1 cellular context compared by ENCODE assay signal in the genomic region with DNA sequence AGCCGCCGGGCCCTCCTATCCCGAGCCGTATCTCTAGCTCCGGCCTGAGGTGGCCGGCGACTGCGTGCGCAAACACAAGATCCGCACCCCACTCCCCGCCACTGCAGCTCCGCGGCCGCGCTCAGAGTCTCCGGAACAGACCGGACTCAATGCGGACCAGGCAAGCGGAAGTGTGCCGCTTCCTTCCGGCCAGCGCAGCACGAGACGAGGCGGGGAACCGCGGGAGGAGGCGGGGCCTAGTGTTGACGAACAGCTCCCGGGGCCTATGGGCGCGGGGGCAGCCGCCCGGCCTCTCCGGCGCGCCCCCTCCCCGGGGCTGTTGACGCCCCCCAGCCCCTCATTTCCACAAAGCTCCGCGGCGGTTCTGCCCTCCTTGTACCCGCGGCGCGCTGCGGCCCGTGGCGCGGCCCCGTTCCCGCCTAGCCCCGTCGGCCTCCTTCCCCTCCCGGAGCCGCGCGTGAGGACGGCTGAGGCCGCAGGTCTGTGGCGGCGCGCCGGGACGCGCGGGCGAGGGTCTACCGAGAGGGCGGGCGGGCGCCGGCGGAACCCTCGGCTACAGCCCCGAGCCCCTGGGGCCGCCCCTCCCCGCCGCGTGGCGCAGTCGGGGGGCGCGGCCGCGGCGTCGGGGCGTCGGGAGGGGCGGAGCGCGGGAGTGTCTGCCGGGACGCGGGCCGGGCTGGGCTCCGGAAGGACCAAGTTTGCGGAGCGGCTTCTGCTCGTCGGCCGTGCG.
TF ChIP-seq lines count a peak whose summit lies in the region.

A gene with protein sequence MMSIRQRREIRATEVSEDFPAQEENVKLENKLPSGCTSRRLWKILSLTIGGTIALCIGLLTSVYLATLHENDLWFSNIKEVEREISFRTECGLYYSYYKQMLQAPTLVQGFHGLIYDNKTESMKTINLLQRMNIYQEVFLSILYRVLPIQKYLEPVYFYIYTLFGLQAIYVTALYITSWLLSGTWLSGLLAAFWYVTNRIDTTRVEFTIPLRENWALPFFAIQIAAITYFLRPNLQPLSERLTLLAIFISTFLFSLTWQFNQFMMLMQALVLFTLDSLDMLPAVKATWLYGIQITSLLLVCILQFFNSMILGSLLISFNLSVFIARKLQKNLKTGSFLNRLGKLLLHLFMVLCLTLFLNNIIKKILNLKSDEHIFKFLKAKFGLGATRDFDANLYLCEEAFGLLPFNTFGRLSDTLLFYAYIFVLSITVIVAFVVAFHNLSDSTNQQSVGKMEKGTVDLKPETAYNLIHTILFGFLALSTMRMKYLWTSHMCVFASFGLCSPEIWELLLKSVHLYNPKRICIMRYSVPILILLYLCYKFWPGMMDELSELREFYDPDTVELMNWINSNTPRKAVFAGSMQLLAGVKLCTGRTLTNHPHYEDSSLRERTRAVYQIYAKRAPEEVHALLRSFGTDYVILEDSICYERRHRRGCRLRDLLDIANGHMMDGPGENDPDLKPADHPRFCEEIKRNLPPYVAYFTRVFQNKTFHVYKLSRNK (plus strand): TSS at position 340 of the 730 bp plus-strand sequence. CDS start 2,484 bp downstream, outside the sequence.

TF ChIP-seq in HepG2, 621 proteins besides CTCF, POLR2A, EP300 and RAD21 (continued from another document and continues in another):
- TF ChIP-seq, protein P1, sequence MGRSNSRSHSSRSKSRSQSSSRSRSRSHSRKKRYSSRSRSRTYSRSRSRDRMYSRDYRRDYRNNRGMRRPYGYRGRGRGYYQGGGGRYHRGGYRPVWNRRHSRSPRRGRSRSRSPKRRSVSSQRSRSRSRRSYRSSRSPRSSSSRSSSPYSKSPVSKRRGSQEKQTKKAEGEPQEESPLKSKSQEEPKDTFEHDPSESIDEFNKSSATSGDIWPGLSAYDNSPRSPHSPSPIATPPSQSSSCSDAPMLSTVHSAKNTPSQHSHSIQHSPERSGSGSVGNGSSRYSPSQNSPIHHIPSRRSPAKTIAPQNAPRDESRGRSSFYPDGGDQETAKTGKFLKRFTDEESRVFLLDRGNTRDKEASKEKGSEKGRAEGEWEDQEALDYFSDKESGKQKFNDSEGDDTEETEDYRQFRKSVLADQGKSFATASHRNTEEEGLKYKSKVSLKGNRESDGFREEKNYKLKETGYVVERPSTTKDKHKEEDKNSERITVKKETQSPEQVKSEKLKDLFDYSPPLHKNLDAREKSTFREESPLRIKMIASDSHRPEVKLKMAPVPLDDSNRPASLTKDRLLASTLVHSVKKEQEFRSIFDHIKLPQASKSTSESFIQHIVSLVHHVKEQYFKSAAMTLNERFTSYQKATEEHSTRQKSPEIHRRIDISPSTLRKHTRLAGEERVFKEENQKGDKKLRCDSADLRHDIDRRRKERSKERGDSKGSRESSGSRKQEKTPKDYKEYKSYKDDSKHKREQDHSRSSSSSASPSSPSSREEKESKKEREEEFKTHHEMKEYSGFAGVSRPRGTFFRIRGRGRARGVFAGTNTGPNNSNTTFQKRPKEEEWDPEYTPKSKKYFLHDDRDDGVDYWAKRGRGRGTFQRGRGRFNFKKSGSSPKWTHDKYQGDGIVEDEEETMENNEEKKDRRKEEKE (IDR thresholded peaks at IDR 0.05): no peak
- TF ChIP-seq ETV5 (CRISPR knock-in tag; IDR thresholded peaks at IDR 0.05; ENCODE audit: borderline replicate concordance): peak; percentile 98
- 0 out of 2 replicates have a peak, but pooled peaks have one; percentile 44 for TF ChIP-seq ZNF274 (CRISPR knock-in tag; IDR thresholded peaks at IDR 0.05)
- TF ChIP-seq ELF1 (CRISPR knock-in tag; IDR thresholded peaks at IDR 0.05): peak; percentile 90
- TF ChIP-seq KLF11 (CRISPR knock-in tag; IDR thresholded peaks at IDR 0.05): peak; percentile 59; the same call in 1 of the 2 replicates
- TF ChIP-seq ZNF256 (CRISPR knock-in tag; conservative IDR thresholded peaks at IDR 0.05): no peak
- TF ChIP-seq, protein P2, sequence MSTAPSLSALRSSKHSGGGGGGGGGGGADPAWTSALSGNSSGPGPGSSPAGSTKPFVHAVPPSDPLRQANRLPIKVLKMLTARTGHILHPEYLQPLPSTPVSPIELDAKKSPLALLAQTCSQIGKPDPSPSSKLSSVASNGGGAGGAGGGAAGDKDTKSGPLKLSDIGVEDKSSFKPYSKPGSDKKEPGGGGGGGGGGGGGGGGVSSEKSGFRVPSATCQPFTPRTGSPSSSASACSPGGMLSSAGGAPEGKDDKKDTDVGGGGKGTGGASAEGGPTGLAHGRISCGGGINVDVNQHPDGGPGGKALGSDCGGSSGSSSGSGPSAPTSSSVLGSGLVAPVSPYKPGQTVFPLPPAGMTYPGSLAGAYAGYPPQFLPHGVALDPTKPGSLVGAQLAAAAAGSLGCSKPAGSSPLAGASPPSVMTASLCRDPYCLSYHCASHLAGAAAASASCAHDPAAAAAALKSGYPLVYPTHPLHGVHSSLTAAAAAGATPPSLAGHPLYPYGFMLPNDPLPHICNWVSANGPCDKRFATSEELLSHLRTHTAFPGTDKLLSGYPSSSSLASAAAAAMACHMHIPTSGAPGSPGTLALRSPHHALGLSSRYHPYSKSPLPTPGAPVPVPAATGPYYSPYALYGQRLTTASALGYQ (CRISPR knock-in tag; IDR thresholded peaks at IDR 0.05): peak; percentile 20; the same call in 1 of the 2 replicates
- TF ChIP-seq MEF2D (CRISPR knock-in tag; IDR thresholded peaks at IDR 0.05): peak; percentile 72
- TF ChIP-seq, protein P3, sequence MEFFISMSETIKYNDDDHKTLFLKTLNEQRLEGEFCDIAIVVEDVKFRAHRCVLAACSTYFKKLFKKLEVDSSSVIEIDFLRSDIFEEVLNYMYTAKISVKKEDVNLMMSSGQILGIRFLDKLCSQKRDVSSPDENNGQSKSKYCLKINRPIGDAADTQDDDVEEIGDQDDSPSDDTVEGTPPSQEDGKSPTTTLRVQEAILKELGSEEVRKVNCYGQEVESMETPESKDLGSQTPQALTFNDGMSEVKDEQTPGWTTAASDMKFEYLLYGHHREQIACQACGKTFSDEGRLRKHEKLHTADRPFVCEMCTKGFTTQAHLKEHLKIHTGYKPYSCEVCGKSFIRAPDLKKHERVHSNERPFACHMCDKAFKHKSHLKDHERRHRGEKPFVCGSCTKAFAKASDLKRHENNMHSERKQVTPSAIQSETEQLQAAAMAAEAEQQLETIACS (CRISPR knock-in tag; IDR thresholded peaks at IDR 0.05): peak; percentile 65
- peak; percentile 79; the same call in 1 of the 2 replicates for TF ChIP-seq KMT2A (CRISPR knock-in tag; IDR thresholded peaks at IDR 0.05)
- TF ChIP-seq BORCS8-MEF2B (CRISPR knock-in tag; IDR thresholded peaks at IDR 0.05): 0 out of 2 replicates have a peak, but pooled peaks have one; percentile 5
- no peak for TF ChIP-seq SOX6 (IDR thresholded peaks at IDR 0.05)
- TF ChIP-seq SOX6 (CRISPR knock-in tag; IDR thresholded peaks at IDR 0.05): peak; percentile 45; the same call in 1 of the 2 replicates
- no peak for TF ChIP-seq ZNF83 (CRISPR knock-in tag; IDR thresholded peaks at IDR 0.05; ENCODE audit: borderline replicate concordance)
- peak; percentile 78; the same call in 1 of the 2 replicates for TF ChIP-seq ZNF205 (CRISPR knock-in tag; IDR thresholded peaks at IDR 0.05)
- TF ChIP-seq ZNF557 (CRISPR knock-in tag; IDR thresholded peaks at IDR 0.05): peak; percentile 75; the same call in 1 of the 2 replicates
- TF ChIP-seq ZNF670 (CRISPR knock-in tag; IDR thresholded peaks at IDR 0.05; ENCODE audit: borderline replicate concordance): 0 out of 2 replicates have a peak, but pooled peaks have one; percentile 62
- TF ChIP-seq NR1H2 (CRISPR knock-in tag; IDR thresholded peaks at IDR 0.05; ENCODE audit: borderline replicate concordance, low read depth): no peak
- TF ChIP-seq, protein P4, sequence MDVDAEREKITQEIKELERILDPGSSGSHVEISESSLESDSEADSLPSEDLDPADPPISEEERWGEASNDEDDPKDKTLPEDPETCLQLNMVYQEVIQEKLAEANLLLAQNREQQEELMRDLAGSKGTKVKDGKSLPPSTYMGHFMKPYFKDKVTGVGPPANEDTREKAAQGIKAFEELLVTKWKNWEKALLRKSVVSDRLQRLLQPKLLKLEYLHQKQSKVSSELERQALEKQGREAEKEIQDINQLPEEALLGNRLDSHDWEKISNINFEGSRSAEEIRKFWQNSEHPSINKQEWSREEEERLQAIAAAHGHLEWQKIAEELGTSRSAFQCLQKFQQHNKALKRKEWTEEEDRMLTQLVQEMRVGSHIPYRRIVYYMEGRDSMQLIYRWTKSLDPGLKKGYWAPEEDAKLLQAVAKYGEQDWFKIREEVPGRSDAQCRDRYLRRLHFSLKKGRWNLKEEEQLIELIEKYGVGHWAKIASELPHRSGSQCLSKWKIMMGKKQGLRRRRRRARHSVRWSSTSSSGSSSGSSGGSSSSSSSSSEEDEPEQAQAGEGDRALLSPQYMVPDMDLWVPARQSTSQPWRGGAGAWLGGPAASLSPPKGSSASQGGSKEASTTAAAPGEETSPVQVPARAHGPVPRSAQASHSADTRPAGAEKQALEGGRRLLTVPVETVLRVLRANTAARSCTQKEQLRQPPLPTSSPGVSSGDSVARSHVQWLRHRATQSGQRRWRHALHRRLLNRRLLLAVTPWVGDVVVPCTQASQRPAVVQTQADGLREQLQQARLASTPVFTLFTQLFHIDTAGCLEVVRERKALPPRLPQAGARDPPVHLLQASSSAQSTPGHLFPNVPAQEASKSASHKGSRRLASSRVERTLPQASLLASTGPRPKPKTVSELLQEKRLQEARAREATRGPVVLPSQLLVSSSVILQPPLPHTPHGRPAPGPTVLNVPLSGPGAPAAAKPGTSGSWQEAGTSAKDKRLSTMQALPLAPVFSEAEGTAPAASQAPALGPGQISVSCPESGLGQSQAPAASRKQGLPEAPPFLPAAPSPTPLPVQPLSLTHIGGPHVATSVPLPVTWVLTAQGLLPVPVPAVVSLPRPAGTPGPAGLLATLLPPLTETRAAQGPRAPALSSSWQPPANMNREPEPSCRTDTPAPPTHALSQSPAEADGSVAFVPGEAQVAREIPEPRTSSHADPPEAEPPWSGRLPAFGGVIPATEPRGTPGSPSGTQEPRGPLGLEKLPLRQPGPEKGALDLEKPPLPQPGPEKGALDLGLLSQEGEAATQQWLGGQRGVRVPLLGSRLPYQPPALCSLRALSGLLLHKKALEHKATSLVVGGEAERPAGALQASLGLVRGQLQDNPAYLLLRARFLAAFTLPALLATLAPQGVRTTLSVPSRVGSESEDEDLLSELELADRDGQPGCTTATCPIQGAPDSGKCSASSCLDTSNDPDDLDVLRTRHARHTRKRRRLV (CRISPR knock-in tag; IDR thresholded peaks at IDR 0.05): no peak
- no peak for TF ChIP-seq ZFP36L2 (CRISPR knock-in tag; IDR thresholded peaks at IDR 0.05)
- TF ChIP-seq ZNF138 (CRISPR knock-in tag; IDR thresholded peaks at IDR 0.05; ENCODE audit: low read depth): 0 out of 2 replicates have a peak, but pooled peaks have one; percentile 79
- TF ChIP-seq, protein P5, sequence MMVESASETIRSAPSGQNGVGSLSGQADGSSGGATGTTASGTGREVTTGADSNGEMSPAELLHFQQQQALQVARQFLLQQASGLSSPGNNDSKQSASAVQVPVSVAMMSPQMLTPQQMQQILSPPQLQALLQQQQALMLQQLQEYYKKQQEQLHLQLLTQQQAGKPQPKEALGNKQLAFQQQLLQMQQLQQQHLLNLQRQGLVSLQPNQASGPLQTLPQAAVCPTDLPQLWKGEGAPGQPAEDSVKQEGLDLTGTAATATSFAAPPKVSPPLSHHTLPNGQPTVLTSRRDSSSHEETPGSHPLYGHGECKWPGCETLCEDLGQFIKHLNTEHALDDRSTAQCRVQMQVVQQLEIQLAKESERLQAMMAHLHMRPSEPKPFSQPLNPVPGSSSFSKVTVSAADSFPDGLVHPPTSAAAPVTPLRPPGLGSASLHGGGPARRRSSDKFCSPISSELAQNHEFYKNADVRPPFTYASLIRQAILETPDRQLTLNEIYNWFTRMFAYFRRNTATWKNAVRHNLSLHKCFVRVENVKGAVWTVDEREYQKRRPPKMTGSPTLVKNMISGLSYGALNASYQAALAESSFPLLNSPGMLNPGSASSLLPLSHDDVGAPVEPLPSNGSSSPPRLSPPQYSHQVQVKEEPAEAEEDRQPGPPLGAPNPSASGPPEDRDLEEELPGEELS (CRISPR knock-in tag; IDR thresholded peaks at IDR 0.05): peak; percentile 35
- TF ChIP-seq, protein P6, sequence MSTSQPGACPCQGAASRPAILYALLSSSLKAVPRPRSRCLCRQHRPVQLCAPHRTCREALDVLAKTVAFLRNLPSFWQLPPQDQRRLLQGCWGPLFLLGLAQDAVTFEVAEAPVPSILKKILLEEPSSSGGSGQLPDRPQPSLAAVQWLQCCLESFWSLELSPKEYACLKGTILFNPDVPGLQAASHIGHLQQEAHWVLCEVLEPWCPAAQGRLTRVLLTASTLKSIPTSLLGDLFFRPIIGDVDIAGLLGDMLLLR (CRISPR knock-in tag; IDR thresholded peaks at IDR 0.05): 0 out of 2 replicates have a peak, but pooled peaks have one; percentile 70
